17 cellular contexts compared by ENCODE assay signal in the genomic region with DNA sequence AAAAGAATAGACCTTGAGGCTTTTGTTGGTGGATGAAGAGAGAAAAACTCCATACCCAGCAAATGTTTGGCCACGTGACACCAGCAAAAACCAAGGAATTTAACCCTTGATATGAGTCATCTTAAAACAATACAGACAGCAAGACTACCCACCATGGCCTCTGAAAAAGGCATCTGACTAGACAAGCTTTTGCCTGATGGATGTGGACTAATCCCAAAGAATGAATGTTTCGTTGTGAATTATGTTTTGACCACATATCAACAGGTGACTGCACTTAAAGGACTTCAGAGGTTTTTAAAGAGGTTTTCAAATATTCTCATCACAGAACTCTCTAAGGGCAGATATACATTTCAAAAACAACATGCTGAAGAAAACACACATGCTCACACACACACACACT. TPM values are rescaled to one million over a fixed set of nuclear protein-coding genes. Genes with fewer than 3 reads are reported as not detected.
A peak's percentile ranks its signal among the peaks of the same experiment; 100 is the strongest.
DNase-seq lines count a peak whose midpoint lies in the region; ATAC-seq, FAIRE-seq and TF ChIP-seq lines count a peak whose summit lies in the region.
"Had no signal": no experiment of that assay in that cellular context is flagged by ENCODE, and none has a peak within 500 bp of the region (broad histone marks: within the 10 kb centered on the region; RNA-seq: fewer than 3 reads in every experiment).

No MANE protein-coding gene starts in this region.

- peak; percentile 83 for DNase-seq in ELR (ENCODE audit: low read depth)
- DNase-seq in PC-3, result peak; percentile 70
- peak; percentile 51 for DNase-seq in endothelial cell of umbilical vein (ENCODE audit: low read depth, low spot score)
- DNase-seq in neuronal stem cell (ENCODE audit: low spot score), result no peak
- no peak for DNase-seq in ovary
- DNase-seq in nephron progenitor cell, result no peak
- DNase-seq: activated CD4-positive, alpha-beta T cell treated with anti-CD3 and anti-CD28 coated beads, Interleukin-2, amount 50 U/mL, for 4 hours; activated effector memory CD4-positive, alpha-beta T cell treated with anti-CD3 and anti-CD28 coated beads, Interleukin-2, amount 50 U/mL, for 16 hours; C1 segment of cervical spinal cord; caudate nucleus had no signal

- H3K9me1 ChIP-seq in endothelial cell of umbilical vein (replicated peaks; ENCODE audit: control insufficient read depth, extremely low read depth, insufficient read depth, low read length), result no peaks in the 10 kb centered on the region

- no peak for TF ChIP-seq POLR2A in endothelial cell of umbilical vein (IDR thresholded peaks at IDR 0.05; ENCODE audit: low read depth, low read length)
- TF ChIP-seq POLR2A in ovary (IDR thresholded peaks at IDR 0.05), result no peak
- TF ChIP-seq POLR2A in gastroesophageal sphincter (IDR thresholded peaks at IDR 0.05), result no peak

- intact Hi-C loops in PC-3 (cut with micrococcal nuclease) (no loop called here), endothelial cell of umbilical vein (cut with micrococcal nuclease) (loop anchor here (10.0 kb wide), 1 partner anchor 329 kb away; a partner anchor contains a TSS), ovary (cut with DNase I) (no loop called here)

- no peak overlapping the region for H4K8ac ChIP-seq in neuronal stem cell (ENCODE audit: low read depth, low read length)

- H3K9ac ChIP-seq in PC-3 (ENCODE audit: low read length) (no peak overlapping the region), endothelial cell of umbilical vein (replicated peaks; ENCODE audit: extremely low read depth, insufficient read depth, low read length) (no peak overlapping the region), neuronal stem cell (ENCODE audit: low read depth, low read length, poor library complexity) (no peak overlapping the region)

- no peak overlapping the region for H3K4me3 ChIP-seq in PC-3 (ENCODE audit: low read length)
- H3K4me3 ChIP-seq in endothelial cell of umbilical vein (replicated peaks in 1 of 3; ENCODE audit: insufficient read depth in 1 of 3, low read depth in 1 of 3, low read length in 3 of 3), result no peak overlapping the region
- H3K4me3 ChIP-seq in neuronal stem cell (ENCODE audit: low read length in 2 of 2), result no peak overlapping the region
- no peak overlapping the region for H3K4me3 ChIP-seq in ovary
- H3K4me3 ChIP-seq in gastroesophageal sphincter, result no peak overlapping the region
- H3K4me3 ChIP-seq: right atrium auricular region had no signal

- H3K27ac ChIP-seq in PC-3 (ENCODE audit: low read length) (no peak overlapping the region), endothelial cell of umbilical vein (ENCODE audit: insufficient read depth, low read depth, low read length) (peak overlapping the region; percentile 24), neuronal stem cell (replicated peaks; ENCODE audit: low read length) (no peak overlapping the region), ovary (no peak overlapping the region), gastroesophageal sphincter (no peak overlapping the region)
- H3K27ac ChIP-seq: right atrium auricular region had no signal

- H3K9me3 Mint-ChIP-seq in nephron progenitor cell, result no peaks in the 10 kb centered on the region
- H3K9me3 Mint-ChIP-seq: T-helper 2 cell treated with Interferon-gamma antibody and Interleukin-4, amounts not matched to agents 5 μg/mL and 100 μg/mL, for 36 hours had no signal

- H3K4me1 Mint-ChIP-seq in nephron progenitor cell, result no peaks in the 10 kb centered on the region

- no peaks in the 10 kb centered on the region for H4K20me1 ChIP-seq in PC-3 (ENCODE audit: low read length)
- no peaks in the 10 kb centered on the region for H4K20me1 ChIP-seq in endothelial cell of umbilical vein (replicated peaks; ENCODE audit: control insufficient read depth, extremely low read depth, insufficient read depth, low read length)

- H3K9me2 ChIP-seq in PC-3 (replicated peaks; ENCODE audit: low read length), result no peaks in the 10 kb centered on the region

- no peaks in the 10 kb centered on the region for H3K27me3 Mint-ChIP-seq in nephron progenitor cell (ENCODE audit: low read depth, poor library complexity)

- POLR2A ChIA-PET in PC-3 (lab: Charles Lee; ENCODE audit: unreplicated experiment) (no interaction called here), endothelial cell of umbilical vein (lab: Charles Lee) (no interaction called here)

- no TSS peak for BruUV-seq in PC-3 (replicated peaks; lab: Mats Ljungman, UMichigan)
- no TSS peak for BruUV-seq in endothelial cell of umbilical vein (replicated peaks; lab: Mats Ljungman, UMichigan)

- H3K4ac ChIP-seq in neuronal stem cell (ENCODE audit: low read length), result no peak overlapping the region

- H2BK5ac ChIP-seq in neuronal stem cell (ENCODE audit: low read length), result no peak overlapping the region

- H3K4me2 ChIP-seq in PC-3 (ENCODE audit: low read length) (no peak overlapping the region), endothelial cell of umbilical vein (ENCODE audit: insufficient read depth, low read length) (peak overlapping the region; percentile 41), neuronal stem cell (ENCODE audit: insufficient read depth, low read length, poor library complexity, severe bottlenecking) (no peak overlapping the region)

- no peak overlapping the region for H3K18ac ChIP-seq in neuronal stem cell (ENCODE audit: low read length)

- dilution Hi-C loops in endothelial cell of umbilical vein (cut with MboI; ENCODE audit: extremely low pct_ligation_motif_present, low sequenced_read_pairs), result no loop called here

- H2BK120ac ChIP-seq in neuronal stem cell (ENCODE audit: low read depth, low read length), result no peak overlapping the region

- H2AK5ac ChIP-seq in neuronal stem cell (ENCODE audit: low read depth, low read length), result no peak overlapping the region

- FAIRE-seq in endothelial cell of umbilical vein (lab: Jason Lieb, UNC), result no peak
- FAIRE-seq: G401.6, GM18507 had no signal

- ATAC-seq in PC-3 (no peak), gastroesophageal sphincter (no peak), GM18873 (IDR thresholded peaks at IDR 0.05; ENCODE audit: low FRiP score, unreplicated experiment) (no peak)

- TF ChIP-seq EP300 in ovary (IDR thresholded peaks at IDR 0.05) (no peak), gastroesophageal sphincter (IDR thresholded peaks at IDR 0.05) (no peak)

- no peak overlapping the region for H2BK15ac ChIP-seq in neuronal stem cell (ENCODE audit: low read length)

- no peak overlapping the region for H4K91ac ChIP-seq in neuronal stem cell (ENCODE audit: low read depth, low read length, poor library complexity)

- H3K4me1 ChIP-seq in PC-3 (ENCODE audit: insufficient read depth, low read length) (peaks cover 12% of the 10 kb centered on the region; the same call in 1 of the 2 replicates), endothelial cell of umbilical vein (ENCODE audit: control insufficient read depth, extremely low read depth, insufficient read depth, low read length) (peaks cover 29% of the 10 kb centered on the region), neuronal stem cell (ENCODE audit: control insufficient read depth in 2 of 2, insufficient read depth in 1 of 2, low read depth in 1 of 2, low read length in 2 of 2) (peaks cover 3 to 11% of the 10 kb centered on the region in 2 donors), ovary (ENCODE audit: insufficient read depth) (peaks cover 2% of the 10 kb centered on the region), gastroesophageal sphincter (no peaks in the 10 kb centered on the region)

- H3K36me3 ChIP-seq in PC-3 (ENCODE audit: low read depth, low read length), result no peaks in the 10 kb centered on the region
- H3K36me3 ChIP-seq in endothelial cell of umbilical vein (ENCODE audit: control insufficient read depth in 2 of 2, extremely low read depth in 1 of 2, insufficient read depth in 2 of 2, low read length in 2 of 2), result no peaks in the 10 kb centered on the region
- no peaks in the 10 kb centered on the region for H3K36me3 ChIP-seq in neuronal stem cell (replicated peaks in 1 of 2; ENCODE audit: control insufficient read depth in 2 of 2, insufficient read depth in 2 of 2, low read length in 2 of 2)
- no peaks in the 10 kb centered on the region for H3K36me3 ChIP-seq in ovary
- H3K36me3 ChIP-seq in gastroesophageal sphincter, result no peaks in the 10 kb centered on the region
- H3K36me3 ChIP-seq: right atrium auricular region had no signal

- H2AFZ ChIP-seq in PC-3 (ENCODE audit: low read length) (no peak overlapping the region), endothelial cell of umbilical vein (ENCODE audit: low read depth, low read length) (peak overlapping the region; percentile 77), neuronal stem cell (ENCODE audit: low read length) (peak overlapping the region; percentile 60)

- H3K9me3 ChIP-seq in PC-3 (ENCODE audit: low read length), result no peaks in the 10 kb centered on the region
- H3K9me3 ChIP-seq in endothelial cell of umbilical vein (replicated peaks; ENCODE audit: control insufficient read depth, insufficient read depth, low read length), result no peaks in the 10 kb centered on the region
- H3K9me3 ChIP-seq in neuronal stem cell (replicated peaks in 1 of 2; ENCODE audit: control insufficient read depth in 2 of 2, insufficient read depth in 1 of 2, low read depth in 1 of 2, low read length in 2 of 2), result no peaks in the 10 kb centered on the region
- no peaks in the 10 kb centered on the region for H3K9me3 ChIP-seq in ovary
- H3K9me3 ChIP-seq in gastroesophageal sphincter, result no peaks in the 10 kb centered on the region
- H3K9me3 ChIP-seq: right atrium auricular region had no signal

- no peaks in the 10 kb centered on the region for H3K79me2 ChIP-seq in PC-3 (ENCODE audit: low read length)
- no peaks in the 10 kb centered on the region for H3K79me2 ChIP-seq in endothelial cell of umbilical vein (ENCODE audit: control insufficient read depth, insufficient read depth, low read length)

- H3K27me3 ChIP-seq in PC-3 (ENCODE audit: low read length), result no peaks in the 10 kb centered on the region
- H3K27me3 ChIP-seq in endothelial cell of umbilical vein (ENCODE audit: control insufficient read depth in 2 of 2, insufficient read depth in 2 of 2, low read length in 2 of 2), result no peaks in the 10 kb centered on the region
- no peaks in the 10 kb centered on the region for H3K27me3 ChIP-seq in neuronal stem cell (ENCODE audit: control insufficient read depth in 3 of 3, insufficient read depth in 3 of 3, low read depth in 1 of 3, low read length in 3 of 3)
- no peaks in the 10 kb centered on the region for H3K27me3 ChIP-seq in ovary
- no peaks in the 10 kb centered on the region for H3K27me3 ChIP-seq in gastroesophageal sphincter
- H3K27me3 ChIP-seq: right atrium auricular region had no signal

- H3K79me1 ChIP-seq in neuronal stem cell (ENCODE audit: low read depth, low read length), result no peaks in the 10 kb centered on the region

- CTCF ChIA-PET in PC-3 (lab: Charles Lee), result no interaction called here
- CTCF ChIA-PET in endothelial cell of umbilical vein (lab: Charles Lee), result interaction anchor here (0.6 kb wide), 1 partner anchor 308 kb away, joined by 3 read pairs; no protein-coding TSS in a partner anchor

- H2BK12ac ChIP-seq in neuronal stem cell (ENCODE audit: low read length), result no peak overlapping the region

- TF ChIP-seq CTCF in PC-3 (conservative IDR thresholded peaks at IDR 0.05; ENCODE audit: low read depth, low read length), result no peak
- no peak for TF ChIP-seq CTCF in endothelial cell of umbilical vein (IDR thresholded peaks at IDR 0.05; ENCODE audit: extremely low read depth in 1 of 2, insufficient read depth in 1 of 2, low read depth in 1 of 2, low read length in 2 of 2)
- no peak for TF ChIP-seq CTCF in ovary (IDR thresholded peaks at IDR 0.05)
- TF ChIP-seq CTCF in gastroesophageal sphincter (IDR thresholded peaks at IDR 0.05), result no peak
- no peak for TF ChIP-seq CTCF in nephron progenitor cell (IDR thresholded peaks at IDR 0.05)

- no CpG with 5 or more reads among the region's 2 CpGs for WGBS in neuronal stem cell (ENCODE audit: extremely low coverage in 2 of 2, insufficient read length in 2 of 2, insufficient replicate concordance in 1 of 2), 2 donors
- WGBS in ovary, 3 donors, result 55 to 71% (median 63%) methylated on average over 2 of the region's 2 CpGs
- 46 to 100% methylated on average over 1 to 2 of the region's 2 CpGs for WGBS in gastroesophageal sphincter (ENCODE audit: low coverage in 1 of 2), 2 donors

- no peak overlapping the region for H3K23ac ChIP-seq in neuronal stem cell (ENCODE audit: low read depth, low read length, poor library complexity)

- H3K36me3 Mint-ChIP-seq in nephron progenitor cell (ENCODE audit: low read depth), result no peaks in the 10 kb centered on the region

- no peak overlapping the region for H3K27ac Mint-ChIP-seq in nephron progenitor cell
- H3K27ac Mint-ChIP-seq: T-helper 2 cell treated with Interferon-gamma antibody and Interleukin-4, amounts not matched to agents 5 μg/mL and 100 μg/mL, for 36 hours had no signal

- H3K14ac ChIP-seq in neuronal stem cell (ENCODE audit: low read length), result no peak overlapping the region

- no peaks in the 10 kb centered on the region for H3F3A ChIP-seq in PC-3 (ENCODE audit: low read length, unreplicated experiment)

- no peak overlapping the region for H3K4me3 Mint-ChIP-seq in nephron progenitor cell
- H3K4me3 Mint-ChIP-seq: T-helper 2 cell treated with Interferon-gamma antibody and Interleukin-4, amounts not matched to agents 5 μg/mL and 100 μg/mL, for 36 hours had no signal

RNA-seq across cellular contexts. Expression of a gene that starts 33.0 kb away (rescaled TPM):
- 23.2 and 24.7 TPM in 2 replicates for total RNA-seq in PC-3 (2014; rRNA removed)
- 0.44 TPM in 1 of 2 replicates, not detected in the other for total RNA-seq in endothelial cell of umbilical vein
- polyA plus RNA-seq in endothelial cell of umbilical vein, result 0.13 and 0.36 TPM in 2 replicates
- 0.10 and 0.27 TPM in 2 replicates for polyA plus RNA-seq in endothelial cell of umbilical vein (2011; cell fraction: cytosol; rRNA removed)
- 0.68 and 1.1 TPM in 2 replicates for polyA plus RNA-seq in endothelial cell of umbilical vein (2011; cell fraction: nucleus; rRNA removed)
- not detected in 2 replicates for polyA plus RNA-seq in endothelial cell of umbilical vein (2012)
- polyA minus RNA-seq in endothelial cell of umbilical vein, result 0.41 and 1.1 TPM in 2 replicates
- polyA minus RNA-seq in endothelial cell of umbilical vein (2011; cell fraction: cytosol; rRNA and poly(A)+ RNA removed), result 46.0 TPM
- 1.7 and 3.1 TPM in 2 replicates for polyA minus RNA-seq in endothelial cell of umbilical vein (2011; cell fraction: nucleus; rRNA and poly(A)+ RNA removed)
- polyA plus RNA-seq in neuronal stem cell (2013, experiment 1 of 2), result 5.3 TPM
- polyA plus RNA-seq in neuronal stem cell (2013, experiment 2 of 2), result 5.7 TPM
- 10 to 100 TPM; 10.8 to 72.3 (median 48.9) TPM for total RNA-seq in ovary
- 10 to 100 TPM in 1 of 2 donors, 1 to 10 TPM in 1; 5.2 to 36.7 TPM for polyA plus RNA-seq in ovary
- 10 to 100 TPM in 3 of 4 donors, 1 to 10 TPM in 1; 8.9 to 24.6 (median 16.4) TPM for total RNA-seq in gastroesophageal sphincter
- total RNA-seq: OCI-LY7 had no signal

Comparison
In these comparisons a context has a peak if more than half of its experiments do, and no peak if none do; other contexts are left out.
1. DNase-seq: peak in ELR (single experiment), PC-3 (single experiment) and endothelial cell of umbilical vein (single experiment); none in neuronal stem cell (single experiment), ovary (0 of 5) and nephron progenitor cell (single experiment).